Comparison of ENCODE assay signal across 2 cellular contexts in genomic region chr15:81820236-81820635, GRCh38.
TF ChIP-seq lines count a peak whose summit lies in the region.

No MANE protein-coding gene starts in this region.

TF ChIP-seq in HEK293, 187 proteins besides CTCF, POLR2A, EP300 and RAD21:
- TF ChIP-seq PRDM6 (tag by site-specific recombination; IDR thresholded peaks at IDR 0.05) = no peak
- peak; percentile 19; the same call in 1 of the 2 replicates for TF ChIP-seq FEZF1 (tag by site-specific recombination; IDR thresholded peaks at IDR 0.05)

TF ChIP-seq in IMR-90, 13 proteins besides CTCF, POLR2A, EP300 and RAD21:
- TF ChIP-seq RFX5 (IDR thresholded peaks at IDR 0.05; ENCODE audit: low read depth, low read length) (no peak), CEBPB (IDR thresholded peaks at IDR 0.05; ENCODE audit: low read depth, low read length) (peak; percentile 42; the same call in 1 of the 2 replicates)
TF ChIP-seq in IMR-90: peak in this region for 1.
